18 cellular contexts compared by ENCODE assay signal in the genomic region with DNA sequence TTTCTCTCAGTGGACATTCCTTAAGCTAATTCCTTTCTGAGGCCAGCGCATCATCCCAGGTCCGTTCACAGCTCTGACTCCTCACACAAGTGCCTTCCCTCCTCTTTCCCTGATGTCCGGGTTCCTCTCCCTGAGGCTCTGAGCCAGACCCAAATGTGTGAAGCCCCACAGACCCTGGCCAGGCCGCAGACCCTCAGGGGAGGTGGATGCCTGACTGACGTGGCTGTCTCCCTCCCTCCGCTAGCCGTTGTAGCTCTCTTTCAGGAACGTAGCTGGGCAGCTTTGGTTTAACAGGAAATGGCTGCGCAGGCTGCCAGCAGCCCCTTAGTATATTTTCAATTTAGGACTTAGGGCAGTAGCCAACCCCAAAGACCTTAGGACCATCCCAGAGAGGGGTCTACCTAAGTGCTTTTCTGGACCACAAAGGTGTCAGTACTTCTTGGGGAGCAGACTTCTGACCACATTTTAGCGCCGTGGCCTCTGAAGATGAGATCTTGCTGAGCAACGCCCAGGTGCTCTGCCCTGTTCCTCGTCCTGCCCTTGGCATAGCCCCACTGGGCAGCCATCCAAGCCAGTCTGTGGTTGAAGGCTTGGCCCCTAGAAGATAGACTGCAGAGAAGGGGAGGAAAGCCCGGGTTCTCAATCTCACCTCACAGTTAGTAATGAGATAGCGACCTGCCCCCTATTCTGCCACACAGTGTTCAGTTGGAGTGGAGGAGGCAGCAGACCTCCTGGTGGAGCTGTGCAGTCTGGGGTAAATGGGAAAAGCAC. TPM values are rescaled to one million over a fixed set of nuclear protein-coding genes. Genes with fewer than 3 reads are reported as not detected.
A peak's percentile ranks its signal among the peaks of the same experiment; 100 is the strongest.
DNase-seq lines count a peak whose midpoint lies in the region; ATAC-seq lines count a peak whose summit lies in the region.
"Had no signal": no experiment of that assay in that cellular context is flagged by ENCODE, and none has a peak within 500 bp of the region (broad histone marks: within the 10 kb centered on the region; RNA-seq: fewer than 3 reads in every experiment).

No MANE protein-coding gene starts in this region.

- H3K4me1 ChIP-seq in CD4-positive, CD25-positive, alpha-beta regulatory T cell (ENCODE audit: control insufficient read depth, insufficient read depth, low read length, poor library complexity, severe bottlenecking), result no peaks in the 10 kb centered on the region

- H3K9me3 ChIP-seq in CD4-positive, CD25-positive, alpha-beta regulatory T cell (ENCODE audit: control insufficient read depth in 2 of 2, low read length in 2 of 2), result no peaks in the 10 kb centered on the region
- H3K9me3 ChIP-seq: transverse colon had no signal

- DNase-seq in CD4-positive, CD25-positive, alpha-beta regulatory T cell, result no peak
- peak; percentile 1 for DNase-seq in HuH-7 (ENCODE audit: low spot score)
- peak in 2 of 3 donors; percentile 6 to 7 for DNase-seq in immature natural killer cell
- no peak for DNase-seq in SKM-1 treated with dmso at 0.1 percent for 144 hours (lab: John Stamatoyannopoulos, UW; ENCODE audit: unreplicated experiment)
- no peak for DNase-seq in GM19238 (ENCODE audit: insufficient read length, low spot score)
- DNase-seq: activated CD4-positive, alpha-beta T cell treated with anti-CD3 and anti-CD28 coated beads for 4 hours; GDM1; left cardiac atrium; naive B cell; OCI-M1; stimulated activated CD4-positive, alpha-beta T cell treated with anti-CD3 and anti-CD28 coated beads, Interleukin-1b, Interleukin-23, amount 100 ng/mL, for 48 hours; transverse colon had no signal

- no peak overlapping the region for H3K4me3 ChIP-seq in CD4-positive, CD25-positive, alpha-beta regulatory T cell (ENCODE audit: low read depth, low read length)
- H3K4me3 ChIP-seq: transverse colon had no signal

- H3K27ac Mint-ChIP-seq in CD4-positive, CD25-positive, alpha-beta regulatory T cell, result peak overlapping the region; percentile 8 to 26 (median 11)
- H3K27ac Mint-ChIP-seq in activated T-helper 17 cell treated with anti-CD3 and anti-CD28 coated beads, Interleukin-2, amount 50 U/mL, for 72 hours, result peak overlapping the region; percentile 42
- H3K27ac Mint-ChIP-seq in immature natural killer cell, result peak overlapping the region in 5 of 6 donors; percentile 24 to 78 (median 64)

- no peaks in the 10 kb centered on the region for H3K27me3 ChIP-seq in CD4-positive, CD25-positive, alpha-beta regulatory T cell (ENCODE audit: control insufficient read depth, insufficient read depth, low read length)
- H3K27me3 ChIP-seq: transverse colon had no signal

- no peak overlapping the region for H3K27ac ChIP-seq in CD4-positive, CD25-positive, alpha-beta regulatory T cell (ENCODE audit: insufficient read depth, low read length, poor library complexity, severe bottlenecking)
- H3K27ac ChIP-seq: C4-2B, transverse colon had no signal

- no peaks in the 10 kb centered on the region for H3K27me3 Mint-ChIP-seq in CD4-positive, CD25-positive, alpha-beta regulatory T cell
- H3K27me3 Mint-ChIP-seq in activated T-helper 17 cell treated with anti-CD3 and anti-CD28 coated beads, Interleukin-2, amount 50 U/mL, for 72 hours, result no peaks in the 10 kb centered on the region
- H3K27me3 Mint-ChIP-seq in immature natural killer cell (ENCODE audit: low read depth in 3 of 3), result peaks cover 5 to 6% (median 5%) of the 10 kb centered on the region in 3 donors
- H3K27me3 Mint-ChIP-seq: naive B cell had no signal

- H3K9me3 Mint-ChIP-seq in CD4-positive, CD25-positive, alpha-beta regulatory T cell, result peaks cover 0 to 2% (median 0%) of the 10 kb centered on the region in 7 donors
- no peaks in the 10 kb centered on the region for H3K9me3 Mint-ChIP-seq in activated T-helper 17 cell treated with anti-CD3 and anti-CD28 coated beads, Interleukin-2, amount 50 U/mL, for 72 hours
- no peaks in the 10 kb centered on the region for H3K9me3 Mint-ChIP-seq in immature natural killer cell
- H3K9me3 Mint-ChIP-seq: naive B cell had no signal

- H3K36me3 ChIP-seq in CD4-positive, CD25-positive, alpha-beta regulatory T cell (ENCODE audit: control insufficient read depth, insufficient read depth, low read length), result peaks cover 60% of the 10 kb centered on the region

- H3K4me1 Mint-ChIP-seq in CD4-positive, CD25-positive, alpha-beta regulatory T cell, result peaks cover 0 to 2% (median 0%) of the 10 kb centered on the region in 4 donors
- H3K4me1 Mint-ChIP-seq in activated T-helper 17 cell treated with anti-CD3 and anti-CD28 coated beads, Interleukin-2, amount 50 U/mL, for 72 hours, result peaks cover 4% of the 10 kb centered on the region
- H3K4me1 Mint-ChIP-seq in immature natural killer cell, result peaks cover 2 to 9% of the 10 kb centered on the region in 2 donors

- no peak for ATAC-seq in CD4-positive, CD25-positive, alpha-beta regulatory T cell (ENCODE audit: low read depth in 2 of 2)
- no peak for ATAC-seq in activated T-helper 17 cell treated with anti-CD3 and anti-CD28 coated beads, Interleukin-2, amount 50 U/mL, for 72 hours (replicated peaks)
- no peak for ATAC-seq in GM18873 (IDR thresholded peaks at IDR 0.05; ENCODE audit: low FRiP score, unreplicated experiment)
- ATAC-seq in HG03139 (IDR thresholded peaks at IDR 0.05; ENCODE audit: unreplicated experiment), result no peak

- peaks cover 42% of the 10 kb centered on the region for H3K36me3 Mint-ChIP-seq in CD4-positive, CD25-positive, alpha-beta regulatory T cell
- peaks cover 53% of the 10 kb centered on the region for H3K36me3 Mint-ChIP-seq in activated T-helper 17 cell treated with anti-CD3 and anti-CD28 coated beads, Interleukin-2, amount 50 U/mL, for 72 hours (ENCODE audit: low read depth)
- peaks cover 15 to 41% (median 25%) of the 10 kb centered on the region in 3 donors for H3K36me3 Mint-ChIP-seq in immature natural killer cell

- no peak overlapping the region for H3K4me3 Mint-ChIP-seq in CD4-positive, CD25-positive, alpha-beta regulatory T cell
- no peak overlapping the region for H3K4me3 Mint-ChIP-seq in activated T-helper 17 cell treated with anti-CD3 and anti-CD28 coated beads, Interleukin-2, amount 50 U/mL, for 72 hours
- H3K4me3 Mint-ChIP-seq in immature natural killer cell, result no peak overlapping the region
- H3K4me3 Mint-ChIP-seq: naive B cell had no signal

RNA-seq across cellular contexts. Expression of a gene that starts 27.0 kb away (rescaled TPM):
- not detected for total RNA-seq in CD4-positive, CD25-positive, alpha-beta regulatory T cell
- not detected for polyA plus RNA-seq in CD4-positive, CD25-positive, alpha-beta regulatory T cell
- not detected for total RNA-seq in activated T-helper 17 cell treated with anti-CD3 and anti-CD28 coated beads, Interleukin-2, amount 50 U/mL, for 72 hours
- polyA plus RNA-seq in immature natural killer cell, result not detected
- total RNA-seq: T-helper 1 cell treated with Interleukin-12 subunit alpha and Interleukin-12 subunit beta and Interleukin-4 antibody, amounts not matched to agents 30 ng/mL and 1 ng/mL, for 36 hours; transverse colon had no signal

RNA-seq across cellular contexts. Expression of a gene that starts 52.9 kb away (rescaled TPM):
- 0.57 TPM for total RNA-seq in CD4-positive, CD25-positive, alpha-beta regulatory T cell
- polyA plus RNA-seq in CD4-positive, CD25-positive, alpha-beta regulatory T cell, result under 1 TPM in 2 of 4 donors, not detected in 2; 0.13 to 0.41 TPM
- total RNA-seq in activated T-helper 17 cell treated with anti-CD3 and anti-CD28 coated beads, Interleukin-2, amount 50 U/mL, for 72 hours, result under 1 TPM in 1 of 2 donors, not detected in 1; 0.21 TPM
- polyA plus RNA-seq in immature natural killer cell, result 1 to 10 TPM in 2 of 3 donors, under 1 TPM in 1; 0.95 to 3.6 (median 2.3) TPM
- total RNA-seq: bronchial epithelial cell; T-helper 1 cell treated with Interleukin-12 subunit alpha and Interleukin-12 subunit beta and Interleukin-4 antibody, amounts not matched to agents 30 ng/mL and 1 ng/mL, for 36 hours had no signal

RNA-seq across cellular contexts. Expression of a gene that starts 55.5 kb away (rescaled TPM):
- total RNA-seq in CD4-positive, CD25-positive, alpha-beta regulatory T cell, result 179 TPM
- 10 to 100 TPM; 17.8 to 29.2 (median 23.1) TPM for polyA plus RNA-seq in CD4-positive, CD25-positive, alpha-beta regulatory T cell
- total RNA-seq in activated T-helper 17 cell treated with anti-CD3 and anti-CD28 coated beads, Interleukin-2, amount 50 U/mL, for 72 hours, result 100 to 1,000 TPM in 1 of 2 donors, 10 to 100 TPM in 1; 60.1 to 112 TPM
- polyA plus RNA-seq in immature natural killer cell, result 10 to 100 TPM; 14.7 to 42.7 (median 19.3) TPM

Comparison
In these comparisons a context has a peak if more than half of its experiments do, and no peak if none do; other contexts are left out.
1. DNase-seq: peak in HuH-7 (single experiment) and immature natural killer cell (2 of 3); none in CD4-positive, CD25-positive, alpha-beta regulatory T cell (0 of 3), SKM-1 treated with dmso at 0.1 percent for 144 hours (single experiment) and GM19238 (single experiment).
2. H3K27ac Mint-ChIP-seq: peak in every context shown above with its lines; median percentile 64 in immature natural killer cell; 42 in activated T-helper 17 cell treated with anti-CD3 and anti-CD28 coated beads, Interleukin-2, amount 50 U/mL, for 72 hours; 11 in CD4-positive, CD25-positive, alpha-beta regulatory T cell.